In the genomic region with DNA sequence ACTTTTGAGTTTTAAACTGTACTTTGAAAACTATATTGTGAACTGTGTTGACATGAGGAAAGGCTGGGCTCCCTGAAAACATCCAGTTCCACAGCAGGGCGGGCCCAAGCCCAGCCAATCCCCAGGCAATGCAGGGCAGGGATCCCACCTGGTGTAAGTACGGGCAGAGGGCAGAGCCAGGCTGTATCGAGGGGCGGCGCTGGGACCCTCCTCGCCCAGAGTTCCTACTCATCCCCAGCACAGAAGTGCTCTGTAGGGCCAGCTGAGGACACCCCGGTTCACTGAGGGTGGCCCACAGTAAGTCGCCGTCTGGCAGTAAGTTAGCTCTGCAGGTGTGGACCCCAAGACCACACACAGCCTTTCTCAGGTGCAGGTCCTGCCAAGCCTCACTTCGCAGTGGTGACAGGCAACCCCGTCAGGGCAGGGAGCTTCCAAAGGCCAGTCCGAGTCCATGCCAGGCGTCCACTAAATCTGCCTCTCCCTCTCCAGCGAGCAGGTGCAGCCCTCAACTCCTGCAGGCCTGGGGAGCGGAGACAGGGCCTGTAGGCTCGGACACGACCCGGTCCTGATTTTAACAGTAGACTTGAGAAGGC, we compare ENCODE assay signal across 8 cellular contexts. TPM values are rescaled to one million over a fixed set of nuclear protein-coding genes. Genes with fewer than 3 reads are reported as not detected.
DNase-seq lines count a peak whose midpoint lies in the region; ATAC-seq, FAIRE-seq and TF ChIP-seq lines count a peak whose summit lies in the region.

No MANE protein-coding gene starts in this region.

- intact Hi-C loops in esophagus muscularis mucosa (cut with DNase I) (no loop called here), gastrocnemius medialis (cut with DNase I; ENCODE audit: low total_unique reads) (loop anchor here (5.0 kb wide), 3 partner anchors 60 to 240 kb away; a partner anchor contains a TSS)

- peak; percentile 74 for FAIRE-seq in GM12892 (lab: Jason Lieb, UNC)

- 87% methylated on average over 8 of the region's 18 CpGs for WGBS in esophagus muscularis mucosa

- H3K4me1 ChIP-seq in esophagus muscularis mucosa: peaks cover 11 to 23% (median 22%) of the 10 kb centered on the region in 4 donors
- H3K4me1 ChIP-seq in gastrocnemius medialis: peaks cover 8 to 15% of the 10 kb centered on the region in 2 donors

- in situ Hi-C loops in gastrocnemius medialis (cut with MboI; ENCODE audit: low sequenced_read_pairs in 4 of 4): loop anchor here (25.0 kb wide), 2 partner anchors 145 to 170 kb away; a partner anchor contains a TSS
- in situ Hi-C loops in G401 (cut with HindIII; ENCODE audit: low sequenced_read_pairs): no loop called here

- POLR2A ChIA-PET in RWPE1 (lab: Yijun Ruan, JAX; ENCODE audit: low non-redundant PET): interaction anchor here (0.5 kb wide), 1 partner anchor 241 kb away, joined by 3 read pairs; no protein-coding TSS in a partner anchor

- H3K27ac ChIP-seq in RWPE1 (peak overlapping the region; percentile 86), esophagus muscularis mucosa (replicated peaks in 1 of 4) (peak overlapping the region; percentile 87 to 94 (median 90)), gastrocnemius medialis (peak overlapping the region; percentile 81 to 97 (median 86))

- H3K4me3 ChIP-seq in esophagus muscularis mucosa (peak overlapping the region; percentile 67 to 90 (median 78)), gastrocnemius medialis (peak overlapping the region in 2 of 4 donors; percentile 56 to 59)

- DNase-seq in GM12892 (ENCODE audit: insufficient read length): no peak
- no peak for DNase-seq in RWPE1 (ENCODE audit: low spot score)
- DNase-seq in esophagus muscularis mucosa (ENCODE audit: extremely low spot score): no peak
- DNase-seq in gastrocnemius medialis: no peak
- DNase-seq in NCI-H446 (lab: John Stamatoyannopoulos, UW): no peak
- DNase-seq in NCI-H2107 (lab: John Stamatoyannopoulos, UW): no peak
- DNase-seq in G401 (ENCODE audit: low spot score): no peak

- no peaks in the 10 kb centered on the region for H3K27me3 ChIP-seq in esophagus muscularis mucosa
- H3K27me3 ChIP-seq in gastrocnemius medialis: no peaks in the 10 kb centered on the region

- no peaks in the 10 kb centered on the region for H3K9me3 ChIP-seq in esophagus muscularis mucosa
- H3K9me3 ChIP-seq in gastrocnemius medialis: no peaks in the 10 kb centered on the region

- no peak for ATAC-seq in gastrocnemius medialis
- no peak for ATAC-seq in HG02840 (IDR thresholded peaks at IDR 0.05; ENCODE audit: low FRiP score, unreplicated experiment)

- TF ChIP-seq EP300 in esophagus muscularis mucosa (IDR thresholded peaks at IDR 0.05): no peak

- no peak for TF ChIP-seq POLR2A in GM12892 (IDR thresholded peaks at IDR 0.05; ENCODE audit: low read depth, low read length)
- no peak for TF ChIP-seq POLR2A in esophagus muscularis mucosa (IDR thresholded peaks at IDR 0.05; ENCODE audit: low read depth)
- TF ChIP-seq POLR2A in gastrocnemius medialis (IDR thresholded peaks at IDR 0.05): no peak

- no peaks in the 10 kb centered on the region for H3K36me3 ChIP-seq in esophagus muscularis mucosa
- no peaks in the 10 kb centered on the region for H3K36me3 ChIP-seq in gastrocnemius medialis

- CTCF ChIA-PET in RWPE1 (lab: Yijun Ruan, JAX): interaction anchor here (0.5 kb wide), 1 partner anchor 18 kb away, joined by 3 read pairs; no protein-coding TSS in a partner anchor

- TF ChIP-seq CTCF in RWPE1 (conservative IDR thresholded peaks at IDR 0.05; ENCODE audit: low read depth): no peak
- TF ChIP-seq CTCF in esophagus muscularis mucosa (IDR thresholded peaks at IDR 0.05): no peak
- no peak for TF ChIP-seq CTCF in gastrocnemius medialis (IDR thresholded peaks at IDR 0.05 in 4 of 5, conservative IDR thresholded peaks at IDR 0.05 in 1 of 5)

RNA-seq across cellular contexts. Expression of a gene that starts 6.4 kb away (rescaled TPM):
- 7.8 TPM for polyA plus RNA-seq in GM12892 (2012; ENCODE audit: missing spikeins)
- 10 to 100 TPM in 3 of 4 donors, 1 to 10 TPM in 1; 2.9 to 24.4 (median 13.7) TPM for total RNA-seq in esophagus muscularis mucosa
- 1 to 10 TPM in 1 of 4 donors, under 1 TPM in 3; 0.56 to 2.4 (median 0.70) TPM for total RNA-seq in gastrocnemius medialis
- 43.1 and 107 TPM in 2 replicates for total RNA-seq in G401 (2014; rRNA removed; shearing (Covaris generic))

RNA-seq across cellular contexts. Expression of a gene that starts 6.6 kb away (rescaled TPM):
- 0.47 TPM for polyA plus RNA-seq in GM12892 (2012; ENCODE audit: missing spikeins)
- total RNA-seq in esophagus muscularis mucosa (1 to 10 TPM in 3 of 4 donors, under 1 TPM in 1; 0.52 to 3.1 (median 1.7) TPM), gastrocnemius medialis (1 to 10 TPM in 1 of 4 donors, under 1 TPM in 1, not detected in 2; 0.13 to 1.5 TPM)
- total RNA-seq in G401 (2014; rRNA removed; shearing (Covaris generic)): 2.0 and 2.1 TPM in 2 replicates

RNA-seq across cellular contexts. Expression of a gene that starts 9.1 kb away (rescaled TPM):
- 6.1 TPM for polyA plus RNA-seq in GM12892 (2012; ENCODE audit: missing spikeins)
- total RNA-seq in esophagus muscularis mucosa (10 to 100 TPM; 24.5 to 38.2 (median 28.7) TPM), gastrocnemius medialis (10 to 100 TPM in 3 of 4 donors, 1 to 10 TPM in 1; 9.2 to 22.6 (median 20.8) TPM)
- 34.8 and 39.3 TPM in 2 replicates for total RNA-seq in G401 (2014; rRNA removed; shearing (Covaris generic))

RNA-seq across cellular contexts. Expression of a gene that starts 29.8 kb away (rescaled TPM):
- polyA plus RNA-seq in GM12892 (2012; ENCODE audit: missing spikeins): 0.30 TPM
- total RNA-seq in esophagus muscularis mucosa: under 1 TPM in 2 of 4 donors, not detected in 2; 0.19 to 0.33 TPM
- under 1 TPM in 2 of 4 donors, not detected in 2; 0.29 to 0.36 TPM for total RNA-seq in gastrocnemius medialis
- total RNA-seq in G401 (2014; rRNA removed; shearing (Covaris generic)): 0.03 and 1.0 TPM in 2 replicates

RNA-seq across cellular contexts. Expression of a gene that starts 31.8 kb away (rescaled TPM):
- 28.5 TPM for polyA plus RNA-seq in GM12892 (2012; ENCODE audit: missing spikeins)
- total RNA-seq in esophagus muscularis mucosa (10 to 100 TPM; 45.7 to 85.2 (median 61.7) TPM), gastrocnemius medialis (10 to 100 TPM; 17.1 to 50.0 (median 37.6) TPM)
- 51.7 and 60.1 TPM in 2 replicates for total RNA-seq in G401 (2014; rRNA removed; shearing (Covaris generic))
